Comparison of ENCODE assay signal across 19 cellular contexts in genomic region chr3:104673981-104674380, GRCh38.
DNase-seq lines count a peak whose midpoint lies in the region; ATAC-seq, FAIRE-seq and TF ChIP-seq lines count a peak whose summit lies in the region.
"Had no signal": no experiment of that assay in that cellular context is flagged by ENCODE, and none has a peak within 500 bp of the region (broad histone marks: within the 10 kb centered on the region; RNA-seq: fewer than 3 reads in every experiment).

No MANE protein-coding gene starts in this region.

- no peaks in the 10 kb centered on the region for H3K79me1 ChIP-seq in IMR-90 (ENCODE audit: low read depth in 1 of 2, low read length in 2 of 2)

- WGBS in IMR-90 (ENCODE audit: extremely low coverage in 2 of 2, insufficient read length in 1 of 2), 2 experiments = no CpG with 5 or more reads among the region's 2 CpGs

- intact Hi-C loops in IMR-90 (cut with micrococcal nuclease) = no loop called here

- H4K91ac ChIP-seq in IMR-90 (ENCODE audit: insufficient read depth, low read depth, low read length) = no peak overlapping the region

- H2AFZ ChIP-seq in ACC112 (ENCODE audit: low read length, unreplicated experiment) = peak overlapping the region; percentile 40
- H2AFZ ChIP-seq in IMR-90 (replicated peaks; ENCODE audit: low read length, poor library complexity) = no peak overlapping the region

- no peak for TF ChIP-seq CTCF in IMR-90 (conservative IDR thresholded peaks at IDR 0.05; ENCODE audit: low read depth, low read length)
- TF ChIP-seq CTCF in bronchial epithelial cell (IDR thresholded peaks at IDR 0.05; ENCODE audit: insufficient read depth, low read length, severe bottlenecking) = no peak
- no peak for TF ChIP-seq CTCF in foreskin keratinocyte (conservative IDR thresholded peaks at IDR 0.05)

- no peak overlapping the region for H2AK5ac ChIP-seq in IMR-90 (ENCODE audit: low read depth, low read length)

- no peak overlapping the region for H2BK5ac ChIP-seq in IMR-90 (ENCODE audit: low read depth, low read length, poor library complexity, severe bottlenecking)

- POLR2A ChIA-PET in IMR-90 (lab: Charles Lee; ENCODE audit: unreplicated experiment) = no interaction called here

- no peak overlapping the region for H2AK9ac ChIP-seq in IMR-90 (replicated peaks; ENCODE audit: low read depth, low read length, poor library complexity)

- H3K4me2 ChIP-seq in IMR-90 (ENCODE audit: low read depth, low read length) = no peak overlapping the region
- H3K4me2 ChIP-seq: BLaER1 treated with 17β-estradiol and CSF1 and Interleukin-3, amounts not matched to agents 10 nM and 100 nM; KMS-11; SK-N-SH had no signal

- H3K18ac ChIP-seq in IMR-90 (ENCODE audit: low read depth, low read length) = no peak overlapping the region

- no peaks in the 10 kb centered on the region for H3K9me1 ChIP-seq in IMR-90 (ENCODE audit: insufficient read depth, low read length)

- CTCF ChIA-PET in IMR-90 (lab: Yijun Ruan, JAX) = no interaction called here

- H3K56ac ChIP-seq in IMR-90 (ENCODE audit: extremely low read depth, insufficient read depth, low read length) = no peak overlapping the region

- H3K23ac ChIP-seq in IMR-90 (ENCODE audit: low read depth, low read length) = no peak overlapping the region

- in situ Hi-C loops in IMR-90 (cut with MboI; ENCODE audit: low sequenced_read_pairs) = no loop called here

- no peak overlapping the region for H4K5ac ChIP-seq in IMR-90 (ENCODE audit: low read depth, low read length)

- no peak for TF ChIP-seq RAD21 in IMR-90 (IDR thresholded peaks at IDR 0.05; ENCODE audit: low read length)

- no peak overlapping the region for H3K14ac ChIP-seq in IMR-90 (replicated peaks; ENCODE audit: low read depth, low read length)

- DNase-seq in IMR-90 (peak; percentile 17), bronchial epithelial cell (ENCODE audit: low read depth) (peak; percentile 65), foreskin keratinocyte (peak; percentile 9 to 32), foreskin melanocyte (no peak)
- DNase-seq: 8988T, MG63, NCI-H1105 treated with DMSO at 0.1 percent for 48 hours, NCI-H187, NCI-H446 treated with DMSO at 0.1 percent for 48 hours, NCI-H748 treated with DMSO at 0.1 percent for 48 hours, SK-N-SH had no signal

- no peak overlapping the region for H3K4ac ChIP-seq in IMR-90 (ENCODE audit: low read depth, low read length)

- H3K9me3 ChIP-seq in IMR-90 (ENCODE audit: control insufficient read depth, insufficient read depth, low read length) = no peaks in the 10 kb centered on the region
- H3K9me3 ChIP-seq: HAP-1, MG63, SK-N-SH had no signal

- H3K27me3 ChIP-seq in ACC112 (ENCODE audit: insufficient read depth, low read length) (no peaks in the 10 kb centered on the region), IMR-90 (ENCODE audit: control insufficient read depth, insufficient read depth, low read length) (no peaks in the 10 kb centered on the region), bronchial epithelial cell (ENCODE audit: control insufficient read depth, insufficient read depth, low read length) (no peaks in the 10 kb centered on the region), foreskin keratinocyte (no peaks in the 10 kb centered on the region)
- H3K27me3 ChIP-seq: BLaER1 treated with 17β-estradiol and CSF1 and Interleukin-3, amounts not matched to agents 10 nM and 100 nM; MG63 had no signal

- H3K4me1 ChIP-seq in ACC112 (ENCODE audit: control insufficient read depth, insufficient read depth, low read length, unreplicated experiment) (peaks cover 6% of the 10 kb centered on the region), IMR-90 (ENCODE audit: control insufficient read depth, insufficient read depth, low read length) (no peaks in the 10 kb centered on the region), foreskin keratinocyte (no peaks in the 10 kb centered on the region)
- H3K4me1 ChIP-seq: BLaER1 treated with 17β-estradiol and CSF1 and Interleukin-3, amounts not matched to agents 10 nM and 100 nM; HAP-1 had no signal

- BruUV-seq in IMR-90 (replicated peaks; lab: Mats Ljungman, UMichigan) = no TSS peak

- no peak overlapping the region for H2BK15ac ChIP-seq in IMR-90 (ENCODE audit: low read depth, low read length)

- no peak overlapping the region for H3K9ac ChIP-seq in IMR-90 (ENCODE audit: low read depth, low read length)
- H3K9ac ChIP-seq: BLaER1 treated with 17β-estradiol and CSF1 and Interleukin-3, amounts not matched to agents 10 nM and 100 nM; KMS-11; SK-N-SH had no signal

- no peak overlapping the region for H3K4me3 ChIP-seq in ACC112 (ENCODE audit: low read depth, low read length)
- H3K4me3 ChIP-seq in IMR-90 (ENCODE audit: insufficient read depth, low read depth, low read length) = no peak overlapping the region
- H3K4me3 ChIP-seq in bronchial epithelial cell (ENCODE audit: low read depth, low read length) = no peak overlapping the region
- H3K4me3 ChIP-seq: BLaER1 treated with 17β-estradiol and CSF1 and Interleukin-3, amounts not matched to agents 10 nM and 100 nM; HAP-1; MG63 had no signal

- TF ChIP-seq POLR2A in IMR-90 (IDR thresholded peaks at IDR 0.05; ENCODE audit: low read depth, low read length) = no peak

- no peak overlapping the region for H3K27ac ChIP-seq in ACC112 (ENCODE audit: low read depth, low read length)
- no peak overlapping the region for H3K27ac ChIP-seq in IMR-90 (ENCODE audit: insufficient read depth, low read length)
- no peak overlapping the region for H3K27ac ChIP-seq in foreskin keratinocyte
- H3K27ac ChIP-seq: BLaER1 treated with 17β-estradiol and CSF1 and Interleukin-3, amounts not matched to agents 10 nM and 100 nM; KMS-11 had no signal

- no peak for FAIRE-seq in bronchial epithelial cell (lab: Jason Lieb, UNC)

- H4K8ac ChIP-seq in IMR-90 (ENCODE audit: low read depth in 2 of 2, low read length in 2 of 2) = no peak overlapping the region

- dilution Hi-C loops in IMR-90 (cut with HindIII; ENCODE audit: low sequenced_read_pairs, unreplicated experiment) = no loop called here

- H2BK20ac ChIP-seq in IMR-90 (ENCODE audit: low read depth, low read length) = no peak overlapping the region

- H2BK120ac ChIP-seq in IMR-90 (ENCODE audit: low read depth, low read length) = no peak overlapping the region

- ATAC-seq in IMR-90 (ENCODE audit: low read depth) (no peak), foreskin keratinocyte (no peak), HG03521 (IDR thresholded peaks at IDR 0.05; ENCODE audit: unreplicated experiment) (no peak), HG02642 (IDR thresholded peaks at IDR 0.05; ENCODE audit: poor library complexity, unreplicated experiment) (no peak), HG02852 (IDR thresholded peaks at IDR 0.05; ENCODE audit: unreplicated experiment) (no peak)
- ATAC-seq: Right ventricle myocardium inferior had no signal

- no peaks in the 10 kb centered on the region for H4K20me1 ChIP-seq in IMR-90 (ENCODE audit: insufficient read depth, low read length)
- H4K20me1 ChIP-seq: BLaER1 treated with 17β-estradiol and CSF1 and Interleukin-3, amounts not matched to agents 10 nM and 100 nM had no signal

- H3K36me3 ChIP-seq in ACC112 (ENCODE audit: insufficient read depth, low read length) (no peaks in the 10 kb centered on the region), IMR-90 (ENCODE audit: control insufficient read depth, insufficient read depth, low read length) (no peaks in the 10 kb centered on the region), bronchial epithelial cell (ENCODE audit: control insufficient read depth, insufficient read depth, low read length) (no peaks in the 10 kb centered on the region)
- H3K36me3 ChIP-seq: BLaER1 treated with 17β-estradiol and CSF1 and Interleukin-3, amounts not matched to agents 10 nM and 100 nM; HAP-1; MG63 had no signal

- no peaks in the 10 kb centered on the region for H3K79me2 ChIP-seq in ACC112 (ENCODE audit: control insufficient read depth, insufficient read depth, low read length, unreplicated experiment)

TF ChIP-seq in IMR-90, 13 proteins besides CTCF, POLR2A, EP300 and RAD21:
- TF ChIP-seq NFE2L2 (IDR thresholded peaks at IDR 0.05; ENCODE audit: low read depth, low read length) = no peak
- no peak for TF ChIP-seq USF2 (IDR thresholded peaks at IDR 0.05; ENCODE audit: low read depth, low read length)
- no peak for TF ChIP-seq ELK1 (IDR thresholded peaks at IDR 0.05; ENCODE audit: borderline replicate concordance, low read depth, low read length)
- no peak for TF ChIP-seq SMC3 (IDR thresholded peaks at IDR 0.05; ENCODE audit: low read depth, low read length)
- TF ChIP-seq CEBPB (IDR thresholded peaks at IDR 0.05; ENCODE audit: low read depth, low read length) = no peak
- no peak for TF ChIP-seq FOS (IDR thresholded peaks at IDR 0.05; ENCODE audit: low read depth, low read length)
- no peak for TF ChIP-seq MXI1 (IDR thresholded peaks at IDR 0.05; ENCODE audit: borderline replicate concordance, low read depth, low read length)
- TF ChIP-seq RCOR1 (IDR thresholded peaks at IDR 0.05; ENCODE audit: insufficient replicate concordance, low read length) = no peak
- TF ChIP-seq RFX5 (IDR thresholded peaks at IDR 0.05; ENCODE audit: low read depth, low read length) = no peak
- no peak for TF ChIP-seq MAFK (IDR thresholded peaks at IDR 0.05; ENCODE audit: low read depth, low read length)
- TF ChIP-seq CHD1 (IDR thresholded peaks at IDR 0.05; ENCODE audit: low read depth, low read length) = no peak
- TF ChIP-seq MAZ (IDR thresholded peaks at IDR 0.05; ENCODE audit: borderline replicate concordance, low read depth, low read length) = no peak
- TF ChIP-seq BHLHE40 (IDR thresholded peaks at IDR 0.05; ENCODE audit: low read depth, low read length) = no peak
